Comparison of ENCODE assay signal across 9 cellular contexts in the genomic region with DNA sequence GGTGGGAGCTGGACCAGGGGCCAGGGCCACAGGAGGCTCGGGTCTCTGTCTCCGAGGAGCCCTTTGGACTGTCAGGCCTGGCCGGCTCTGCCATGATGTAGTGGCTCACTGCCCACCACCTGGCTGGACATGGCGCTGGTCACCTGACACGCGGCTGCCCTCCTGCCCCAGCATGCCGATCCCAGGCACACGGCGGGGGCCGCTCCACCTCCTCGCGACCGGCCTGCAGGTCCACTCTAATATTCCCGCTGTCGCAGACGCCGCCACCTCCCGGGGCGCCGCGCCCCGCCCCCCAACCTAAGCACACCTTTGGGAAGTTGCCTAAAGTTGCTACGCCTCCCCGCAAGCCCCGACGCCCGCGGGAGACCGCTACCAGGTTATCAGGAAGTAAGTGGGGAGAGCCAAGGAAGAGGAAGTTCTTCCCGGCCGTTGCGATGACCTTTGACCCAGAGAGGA. TPM values are rescaled to one million over a fixed set of nuclear protein-coding genes. Genes with fewer than 3 reads are reported as not detected.
"Had no signal": no experiment of that assay in that cellular context is flagged by ENCODE, and none has a peak within 500 bp of the region (broad histone marks: within the 10 kb centered on the region; RNA-seq: fewer than 3 reads in every experiment).

A gene (minus strand): TSS at position 406 of the 456 bp plus-strand sequence. CDS start 58,298 bp downstream, outside the sequence.

RNA-seq across cellular contexts. Expression of the gene that starts here (rescaled TPM):
- total RNA-seq: suprapubic skin, thoracic aorta, thyroid gland, transverse colon, upper lobe of left lung, upper lobe of right lung, vagina had no signal
- polyA plus RNA-seq: stomach, urinary bladder had no signal
